17 cellular contexts compared by ENCODE assay signal in the genomic region with DNA sequence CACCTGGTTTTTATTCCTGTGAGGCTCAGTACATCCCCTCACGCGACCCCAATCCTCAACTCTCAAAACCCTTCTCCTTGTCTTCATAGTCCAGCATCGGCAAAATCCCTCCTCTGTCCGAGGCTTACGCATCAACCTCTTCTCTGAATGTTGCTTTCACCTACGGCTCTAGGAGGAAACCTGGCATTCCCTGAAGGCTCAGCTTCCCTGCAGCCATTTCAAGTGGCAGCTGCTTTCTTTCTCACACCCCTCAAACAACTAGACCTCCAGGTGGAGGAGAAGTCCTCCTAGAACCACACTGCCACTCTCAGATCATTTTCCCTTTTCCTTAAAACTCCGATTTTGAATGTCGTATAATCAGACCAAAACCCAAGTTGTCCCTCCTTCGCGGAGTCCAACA.
DNase-seq lines count a peak whose midpoint lies in the region; ATAC-seq and TF ChIP-seq lines count a peak whose summit lies in the region.
"Had no signal": no experiment of that assay in that cellular context is flagged by ENCODE, and none has a peak within 500 bp of the region (broad histone marks: within the 10 kb centered on the region; RNA-seq: fewer than 3 reads in every experiment).

No MANE protein-coding gene starts in this region.

- H3K9me3 ChIP-seq in Karpas-422 (ENCODE audit: low read length) (no peaks in the 10 kb centered on the region), Peyer's patch (no peaks in the 10 kb centered on the region)
- H3K9me3 ChIP-seq: sigmoid colon, suprapubic skin had no signal

- no peaks in the 10 kb centered on the region for H3K36me3 ChIP-seq in Karpas-422 (ENCODE audit: insufficient read depth, low read length)
- no peaks in the 10 kb centered on the region for H3K36me3 ChIP-seq in Peyer's patch
- H3K36me3 ChIP-seq: sigmoid colon, suprapubic skin had no signal

- H4K20me1 ChIP-seq in Karpas-422 (ENCODE audit: insufficient read depth, low read depth, low read length) = 0 out of 2 replicates have a peak, but pooled peaks cover 5% of the 10 kb centered on the region

- peaks cover 17% of the 10 kb centered on the region for H3K36me3 Mint-ChIP-seq in activated CD4-positive, alpha-beta T cell treated with anti-CD3 and anti-CD28 coated beads, Interleukin-2, amount 10 ng/mL, durations not matched to agents 24 days and 14 days (ENCODE audit: low read depth)
- peaks cover 14% of the 10 kb centered on the region for H3K36me3 Mint-ChIP-seq in activated naive CD8-positive, alpha-beta T cell
- peaks cover 11% of the 10 kb centered on the region for H3K36me3 Mint-ChIP-seq in natural killer cell treated with Interleukin-12 subunit alpha and Interleukin-12 subunit beta and Interleukin-15 and Interleukin-18, amount 100 ng/mL, for 72 hours

- H2AFZ ChIP-seq in Karpas-422 (ENCODE audit: low read length) = no peak overlapping the region

- DNase-seq in activated CD4-positive, alpha-beta T cell treated with anti-CD3 and anti-CD28 coated beads, Interleukin-2, amount 10 ng/mL, durations not matched to agents 24 days and 14 days = no peak
- DNase-seq in activated CD4-positive, alpha-beta T cell treated with anti-CD3 and anti-CD28 coated beads, Interleukin-2, amount 50 U/mL, for 4 hours = no peak
- DNase-seq in HL-60 (ENCODE audit: low read depth in 1 of 2, low spot score in 1 of 2) (no peak), Karpas-422 (no peak), Peyer's patch (no peak)
- DNase-seq in natural killer cell treated with Interleukin-12 subunit alpha and Interleukin-12 subunit beta and Interleukin-15 and Interleukin-18, amount 100 ng/mL, for 72 hours (ENCODE audit: low spot score) = no peak
- DNase-seq: activated T-cell treated with anti-CD3 and anti-CD28 coated beads, Interleukin-2, amount 50 U/mL, for 1 hour; aorta; CD8-positive, alpha-beta memory T cell; EL; foreskin keratinocyte; nucleus accumbens; sigmoid colon; stimulated activated CD4-positive, alpha-beta T cell treated with anti-CD3 and anti-CD28 coated beads, Interleukin-2, amount 100 ng/mL, for 24 hours had no signal

- no peak for TF ChIP-seq CTCF in HL-60 (IDR thresholded peaks at IDR 0.05; ENCODE audit: insufficient read depth, low read length)
- no peak for TF ChIP-seq CTCF in Peyer's patch (IDR thresholded peaks at IDR 0.05)

- H3K9me2 ChIP-seq in Karpas-422 (replicated peaks; ENCODE audit: insufficient read depth, low read length) = no peaks in the 10 kb centered on the region

- H3K27ac ChIP-seq in HL-60 (replicated peaks) = peak overlapping the region; percentile 52; the same call in 1 of the 2 replicates
- H3K27ac ChIP-seq in Karpas-422 (ENCODE audit: low read length) = no peak overlapping the region
- no peak overlapping the region for H3K27ac ChIP-seq in Peyer's patch
- H3K27ac ChIP-seq: foreskin keratinocyte, sigmoid colon, suprapubic skin had no signal

- no peaks in the 10 kb centered on the region for H3K79me2 ChIP-seq in Karpas-422 (ENCODE audit: low read length)

- peaks cover 60% of the 10 kb centered on the region for H3K4me1 Mint-ChIP-seq in activated CD4-positive, alpha-beta T cell treated with anti-CD3 and anti-CD28 coated beads, Interleukin-2, amount 10 ng/mL, durations not matched to agents 24 days and 14 days
- H3K4me1 Mint-ChIP-seq in activated naive CD8-positive, alpha-beta T cell (ENCODE audit: low read depth) = peaks cover 56% of the 10 kb centered on the region
- peaks cover 52 to 63% of the 10 kb centered on the region in 2 donors for H3K4me1 Mint-ChIP-seq in natural killer cell treated with Interleukin-12 subunit alpha and Interleukin-12 subunit beta and Interleukin-15 and Interleukin-18, amount 100 ng/mL, for 72 hours (ENCODE audit: low read depth in 2 of 2)

- intact Hi-C loops in activated CD4-positive, alpha-beta T cell treated with anti-CD3 and anti-CD28 coated beads, Interleukin-2, amount 10 ng/mL, durations not matched to agents 24 days and 14 days (cut with micrococcal nuclease) = loop anchor here (5.0 kb wide), 1 partner anchor 332 kb away; no protein-coding TSS in a partner anchor

- peak overlapping the region; percentile 96 for H3K27ac Mint-ChIP-seq in activated CD4-positive, alpha-beta T cell treated with anti-CD3 and anti-CD28 coated beads, Interleukin-2, amount 10 ng/mL, durations not matched to agents 24 days and 14 days
- H3K27ac Mint-ChIP-seq in activated naive CD8-positive, alpha-beta T cell = peak overlapping the region; percentile 65
- peak overlapping the region; percentile 77 to 94 for H3K27ac Mint-ChIP-seq in natural killer cell treated with Interleukin-12 subunit alpha and Interleukin-12 subunit beta and Interleukin-15 and Interleukin-18, amount 100 ng/mL, for 72 hours

- H3K27me3 Mint-ChIP-seq in activated CD4-positive, alpha-beta T cell treated with anti-CD3 and anti-CD28 coated beads, Interleukin-2, amount 10 ng/mL, durations not matched to agents 24 days and 14 days = no peaks in the 10 kb centered on the region
- H3K27me3 Mint-ChIP-seq in activated naive CD8-positive, alpha-beta T cell = no peaks in the 10 kb centered on the region
- no peaks in the 10 kb centered on the region for H3K27me3 Mint-ChIP-seq in natural killer cell treated with Interleukin-12 subunit alpha and Interleukin-12 subunit beta and Interleukin-15 and Interleukin-18, amount 100 ng/mL, for 72 hours
- H3K27me3 Mint-ChIP-seq: CD8-positive, alpha-beta memory T cell had no signal

- H3K4me1 ChIP-seq in Karpas-422 (ENCODE audit: low read length) (peaks cover 51% of the 10 kb centered on the region), Peyer's patch (peaks cover 0 to 4% (median 0%) of the 10 kb centered on the region in 4 donors)
- H3K4me1 ChIP-seq: sigmoid colon, suprapubic skin had no signal

- H3K9me3 Mint-ChIP-seq in activated CD4-positive, alpha-beta T cell treated with anti-CD3 and anti-CD28 coated beads, Interleukin-2, amount 10 ng/mL, durations not matched to agents 24 days and 14 days = peaks cover 21% of the 10 kb centered on the region
- no peaks in the 10 kb centered on the region for H3K9me3 Mint-ChIP-seq in activated naive CD8-positive, alpha-beta T cell (ENCODE audit: low read depth)
- peaks cover 7% of the 10 kb centered on the region for H3K9me3 Mint-ChIP-seq in natural killer cell treated with Interleukin-12 subunit alpha and Interleukin-12 subunit beta and Interleukin-15 and Interleukin-18, amount 100 ng/mL, for 72 hours
- H3K9me3 Mint-ChIP-seq: CD8-positive, alpha-beta memory T cell had no signal

- H3K27me3 ChIP-seq in HL-60 (ENCODE audit: insufficient read depth, poor library complexity, severe bottlenecking) = no peaks in the 10 kb centered on the region
- H3K27me3 ChIP-seq in Karpas-422 (ENCODE audit: low read length) = no peaks in the 10 kb centered on the region
- no peaks in the 10 kb centered on the region for H3K27me3 ChIP-seq in Peyer's patch
- H3K27me3 ChIP-seq: foreskin keratinocyte, sigmoid colon, suprapubic skin had no signal

- H3K4me3 ChIP-seq in HL-60 (replicated peaks; ENCODE audit: insufficient read depth, low read length) = no peak overlapping the region
- no peak overlapping the region for H3K4me3 ChIP-seq in Karpas-422 (ENCODE audit: low read length)
- no peak overlapping the region for H3K4me3 ChIP-seq in Peyer's patch
- H3K4me3 ChIP-seq: sigmoid colon, suprapubic skin had no signal

- no peak overlapping the region for H3K9ac ChIP-seq in Karpas-422 (ENCODE audit: low read length)

- no peak for TF ChIP-seq POLR2A in Peyer's patch (IDR thresholded peaks at IDR 0.05)

- no peak for ATAC-seq in natural killer cell treated with Interleukin-12 subunit alpha and Interleukin-12 subunit beta and Interleukin-15 and Interleukin-18, amount 100 ng/mL, for 72 hours
- no peak for ATAC-seq in HG03196 (IDR thresholded peaks at IDR 0.05; ENCODE audit: unreplicated experiment)
- ATAC-seq: foreskin keratinocyte had no signal

- H3K4me3 Mint-ChIP-seq in activated CD4-positive, alpha-beta T cell treated with anti-CD3 and anti-CD28 coated beads, Interleukin-2, amount 10 ng/mL, durations not matched to agents 24 days and 14 days = peak overlapping the region; percentile 63
- peak overlapping the region; percentile 40 for H3K4me3 Mint-ChIP-seq in activated naive CD8-positive, alpha-beta T cell
- peak overlapping the region; percentile 83 for H3K4me3 Mint-ChIP-seq in natural killer cell treated with Interleukin-12 subunit alpha and Interleukin-12 subunit beta and Interleukin-15 and Interleukin-18, amount 100 ng/mL, for 72 hours

- H3K4me2 ChIP-seq in Karpas-422 (ENCODE audit: low read depth, low read length, poor library complexity, severe bottlenecking) = no peak overlapping the region
